ENCODE assay signal across 14 cellular contexts in genomic region chr3:116056280-116056679, GRCh38.
DNase-seq lines count a peak whose midpoint lies in the region; ATAC-seq and FAIRE-seq lines count a peak whose summit lies in the region.
"Had no signal": no experiment of that assay in that cellular context is flagged by ENCODE, and none has a peak within 500 bp of the region (broad histone marks: within the 10 kb centered on the region; RNA-seq: fewer than 3 reads in every experiment).

No MANE protein-coding gene starts in this region.

- no peak for FAIRE-seq in urothelium cell line (lab: Jason Lieb, UNC)

- ATAC-seq in GM18867 (IDR thresholded peaks at IDR 0.05; ENCODE audit: unreplicated experiment) (peak; percentile 98), GM21447 (IDR thresholded peaks at IDR 0.05; ENCODE audit: unreplicated experiment) (peak; percentile 84), HG02981 (IDR thresholded peaks at IDR 0.05; ENCODE audit: unreplicated experiment) (peak; percentile 86), HG03571 (IDR thresholded peaks at IDR 0.05; ENCODE audit: unreplicated experiment) (peak; percentile 93)

- H3K27ac ChIP-seq in substantia nigra (ENCODE audit: low read depth, low read length, poor library complexity, severe bottlenecking), result no peak overlapping the region
- H3K27ac ChIP-seq: breast epithelium, C4-2B, hepatocyte, SJCRH30, WERI-Rb-1 had no signal

- no peak for DNase-seq in NCI-H748 (lab: John Stamatoyannopoulos, UW; ENCODE audit: unreplicated experiment)
- DNase-seq in substantia nigra (lab: John Stamatoyannopoulos, UW), result no peak
- no peak for DNase-seq in DMS79 (lab: John Stamatoyannopoulos, UW)
- no peak for DNase-seq in urothelium cell line (ENCODE audit: low spot score)
- DNase-seq: NCI-H524, SJCRH30, WERI-Rb-1 had no signal
